Comparison of ENCODE assay signal across 1 cellular context in the genomic region with DNA sequence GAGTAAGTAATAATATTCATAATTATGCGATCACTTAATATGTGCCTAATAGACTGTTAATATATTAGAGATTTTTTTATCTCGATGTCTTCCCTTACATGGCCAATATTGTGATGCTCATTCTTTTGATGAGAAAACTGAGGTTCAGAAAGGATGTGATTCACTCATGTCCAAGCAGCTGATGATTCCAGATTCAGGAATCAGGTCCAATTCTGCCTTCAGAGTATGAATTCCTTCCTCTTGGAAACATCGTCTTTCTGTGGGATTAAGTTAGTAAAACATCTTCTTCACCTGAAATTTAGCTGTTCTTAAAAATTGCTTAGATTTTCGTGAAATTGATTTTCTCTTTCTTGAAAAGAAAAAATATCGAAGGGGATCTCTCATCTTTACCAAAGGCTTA.
TF ChIP-seq lines count a peak whose summit lies in the region.

No MANE protein-coding gene starts in this region.

TF ChIP-seq in A549, 52 proteins besides CTCF, POLR2A, EP300 and RAD21:
- TF ChIP-seq, protein P1, sequence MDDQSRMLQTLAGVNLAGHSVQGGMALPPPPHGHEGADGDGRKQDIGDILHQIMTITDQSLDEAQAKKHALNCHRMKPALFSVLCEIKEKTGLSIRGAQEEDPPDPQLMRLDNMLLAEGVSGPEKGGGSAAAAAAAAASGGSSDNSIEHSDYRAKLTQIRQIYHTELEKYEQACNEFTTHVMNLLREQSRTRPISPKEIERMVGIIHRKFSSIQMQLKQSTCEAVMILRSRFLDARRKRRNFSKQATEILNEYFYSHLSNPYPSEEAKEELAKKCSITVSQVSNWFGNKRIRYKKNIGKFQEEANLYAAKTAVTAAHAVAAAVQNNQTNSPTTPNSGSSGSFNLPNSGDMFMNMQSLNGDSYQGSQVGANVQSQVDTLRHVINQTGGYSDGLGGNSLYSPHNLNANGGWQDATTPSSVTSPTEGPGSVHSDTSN (IDR thresholded peaks at IDR 0.05): no peak
- no peak for TF ChIP-seq CBX8 (IDR thresholded peaks at IDR 0.05)
- no peak for TF ChIP-seq BHLHE40 (IDR thresholded peaks at IDR 0.05; ENCODE audit: low read depth, low read length)
- no peak for TF ChIP-seq TFCP2L1 (CRISPR knock-in tag; IDR thresholded peaks at IDR 0.05)
- TF ChIP-seq, protein P2, sequence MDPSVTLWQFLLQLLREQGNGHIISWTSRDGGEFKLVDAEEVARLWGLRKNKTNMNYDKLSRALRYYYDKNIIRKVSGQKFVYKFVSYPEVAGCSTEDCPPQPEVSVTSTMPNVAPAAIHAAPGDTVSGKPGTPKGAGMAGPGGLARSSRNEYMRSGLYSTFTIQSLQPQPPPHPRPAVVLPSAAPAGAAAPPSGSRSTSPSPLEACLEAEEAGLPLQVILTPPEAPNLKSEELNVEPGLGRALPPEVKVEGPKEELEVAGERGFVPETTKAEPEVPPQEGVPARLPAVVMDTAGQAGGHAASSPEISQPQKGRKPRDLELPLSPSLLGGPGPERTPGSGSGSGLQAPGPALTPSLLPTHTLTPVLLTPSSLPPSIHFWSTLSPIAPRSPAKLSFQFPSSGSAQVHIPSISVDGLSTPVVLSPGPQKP (IDR thresholded peaks at IDR 0.05; ENCODE audit: low read depth, low read length): no peak
- no peak for TF ChIP-seq SREBF2 (IDR thresholded peaks at IDR 0.05)
- no peak for TF ChIP-seq EHF (CRISPR knock-in tag; IDR thresholded peaks at IDR 0.05)
- no peak for TF ChIP-seq CHD4 (IDR thresholded peaks at IDR 0.05; ENCODE audit: borderline replicate concordance)
- no peak for TF ChIP-seq ZNF302 (CRISPR knock-in tag; IDR thresholded peaks at IDR 0.05)
- no peak for TF ChIP-seq EHMT2 (IDR thresholded peaks at IDR 0.05; ENCODE audit: low read depth)
- TF ChIP-seq NPAS2 (CRISPR knock-in tag; IDR thresholded peaks at IDR 0.05; ENCODE audit: borderline replicate concordance): no peak
- no peak for TF ChIP-seq MAZ (IDR thresholded peaks at IDR 0.05; ENCODE audit: borderline replicate concordance, low read depth, low read length)
- TF ChIP-seq RCOR1 (IDR thresholded peaks at IDR 0.05; ENCODE audit: low read depth, low read length): no peak
- no peak for TF ChIP-seq MAFK (IDR thresholded peaks at IDR 0.05; ENCODE audit: partially characterized antibody)
- TF ChIP-seq MYC (IDR thresholded peaks at IDR 0.05; ENCODE audit: borderline replicate concordance, low read length): no peak
- TF ChIP-seq ZC3H11A (IDR thresholded peaks at IDR 0.05): no peak
- no peak for TF ChIP-seq NR3C1 (IDR thresholded peaks at IDR 0.05)
TF ChIP-seq in A549: peak in this region for 0.
